Comparison of ENCODE assay signal across 8 cellular contexts in the genomic region with DNA sequence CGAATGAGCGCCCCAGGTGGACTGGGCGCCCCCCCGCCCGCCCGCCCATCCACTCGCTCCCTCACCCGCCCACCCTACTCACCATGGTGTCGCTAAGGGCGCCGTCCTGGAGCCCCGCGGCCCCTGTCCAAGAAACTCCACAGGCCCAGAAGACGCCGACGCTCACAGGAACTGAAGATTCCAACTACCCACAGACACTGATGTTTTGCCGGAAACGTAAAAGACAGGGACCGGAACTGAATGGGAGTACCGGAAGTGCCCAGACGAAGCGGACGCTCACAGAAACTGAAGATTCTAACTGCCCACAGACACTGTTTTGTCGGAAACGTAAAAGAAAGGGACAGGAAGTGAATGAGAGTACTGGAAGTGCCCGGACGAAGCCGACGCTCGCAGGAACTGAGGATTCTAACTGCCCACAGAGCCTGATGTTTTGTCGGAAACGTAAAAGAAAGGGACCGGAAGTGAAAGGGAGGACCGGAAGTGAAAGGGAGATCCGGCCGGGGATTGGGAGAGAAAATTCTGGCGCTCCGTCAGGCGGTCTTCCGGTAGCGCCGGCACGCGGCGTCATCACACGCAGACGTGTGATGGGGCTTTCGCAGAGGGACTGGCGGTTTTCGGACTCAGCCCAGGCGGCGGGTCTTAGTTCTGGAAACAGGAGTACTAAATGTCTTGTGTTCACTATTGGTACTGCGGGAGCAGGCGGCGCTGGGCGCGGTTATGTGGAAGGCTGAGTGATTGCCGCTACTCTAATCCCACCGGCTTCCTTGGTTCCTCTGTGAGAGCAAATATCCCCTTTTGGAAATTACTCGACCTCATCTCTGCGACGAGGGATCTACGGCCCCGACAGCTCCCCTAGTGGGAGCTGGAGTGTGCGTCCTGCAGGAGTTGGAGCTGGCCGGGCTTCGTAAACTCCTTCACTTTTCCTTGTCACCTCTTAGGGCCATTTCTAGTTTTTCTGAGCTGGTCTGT. TPM values are rescaled to one million over a fixed set of nuclear protein-coding genes. Genes with fewer than 3 reads are reported as not detected.
A peak's percentile ranks its signal among the peaks of the same experiment; 100 is the strongest.
DNase-seq lines count a peak whose midpoint lies in the region; ATAC-seq, FAIRE-seq and TF ChIP-seq lines count a peak whose summit lies in the region.

A gene (minus strand): TSS at position 173 of the 969 bp plus-strand sequence. CDS start 88 bp downstream, at position 85.

- peaks cover 92% of the 10 kb centered on the region for H3K36me3 Mint-ChIP-seq in Calu3 (ENCODE audit: insufficient read depth, unreplicated experiment)

- H3K9me3 ChIP-seq in H1 (ENCODE audit: insufficient read depth in 2 of 2, low read depth in 1 of 2, low read length in 1 of 2), result no peaks in the 10 kb centered on the region

- peaks cover 4% of the 10 kb centered on the region; the same call in 1 of the 2 replicates for H3K79me1 ChIP-seq in H1 (ENCODE audit: low read depth, low read length)
- H3K79me1 ChIP-seq in mesendoderm (ENCODE audit: low read length), result peaks cover 6% of the 10 kb centered on the region

- peak within 1 kb of the TSS; percentile 100 for H2AFZ ChIP-seq in H1 (ENCODE audit: low read length)

- H2AK5ac ChIP-seq in H1 (ENCODE audit: low read depth, low read length) (no peak within 1 kb of the TSS), mesendoderm (ENCODE audit: low read length) (no peak within 1 kb of the TSS)

- H4K5ac ChIP-seq in H1 (ENCODE audit: insufficient read length, low read depth, low read length), result peak within 1 kb of the TSS; percentile 99
- peak within 1 kb of the TSS; percentile 76 for H4K5ac ChIP-seq in mesendoderm (ENCODE audit: low read length)

- no peaks in the 10 kb centered on the region for H3K27me3 ChIP-seq in H1 (replicated peaks in 1 of 4; ENCODE audit: control insufficient read depth in 3 of 4, extremely low read depth in 1 of 4, insufficient read depth in 3 of 4, low read length in 3 of 4)
- peaks cover 2% of the 10 kb centered on the region for H3K27me3 ChIP-seq in mesendoderm (ENCODE audit: insufficient read depth, low read length, poor library complexity)

- intact Hi-C loops in Calu3 (cut with micrococcal nuclease; ENCODE audit: unreplicated experiment), result loop anchor here (1.0 kb wide), 2 partner anchors 84 to 88 kb away; a partner anchor contains a TSS

- POLR2A ChIA-PET in H1 (lab: Charles Lee; ENCODE audit: partially characterized antibody), result interaction anchor here (0.6 to 3.7 kb wide), 14 partner anchors 11 to 155 kb away, joined by 3 to 24 read pairs (median 6); a partner anchor contains a TSS

- H3K9ac ChIP-seq in H1 (replicated peaks in 1 of 4; ENCODE audit: extremely low read depth in 1 of 4, low read depth in 3 of 4, low read length in 3 of 4) (peak within 1 kb of the TSS; percentile 88 to 99 (median 98)), mesendoderm (ENCODE audit: low read length) (peak within 1 kb of the TSS; percentile 84)

- H3K27ac ChIP-seq in H1 (ENCODE audit: low read depth, low read length) (peak within 1 kb of the TSS; percentile 100), mesendoderm (ENCODE audit: low read depth, low read length) (peak within 1 kb of the TSS; percentile 94)

- H3K9me3 Mint-ChIP-seq in Calu3 (ENCODE audit: low read depth, unreplicated experiment), result no peaks in the 10 kb centered on the region

- H3K18ac ChIP-seq in H1 (ENCODE audit: extremely low read depth, low read length) (peak within 1 kb of the TSS; percentile 86), mesendoderm (ENCODE audit: low read length) (peak within 1 kb of the TSS; percentile 43)

- H3K23me2 ChIP-seq in H1 (ENCODE audit: low read depth, low read length), result peaks cover 9% of the 10 kb centered on the region

- H4K20me1 ChIP-seq in H1 (replicated peaks in 1 of 2; ENCODE audit: control insufficient read depth in 1 of 2, insufficient read depth in 2 of 2, low read length in 2 of 2), result peaks cover 0 to 1% of the 10 kb centered on the region in 2 experiments

- H4K91ac ChIP-seq in H1 (replicated peaks; ENCODE audit: insufficient read length, low read length), result peak within 1 kb of the TSS; percentile 98

- H2BK15ac ChIP-seq in H1 (ENCODE audit: low read length) (0 out of 2 replicates have a peak within 1 kb of the TSS, but pooled peaks have one; percentile 90), mesendoderm (replicated peaks; ENCODE audit: low read depth) (no peak within 1 kb of the TSS)

- peak within 1 kb of the TSS; percentile 100; the same call in 1 of the 2 replicates for H2BK12ac ChIP-seq in H1 (ENCODE audit: low read depth, low read length)

- H3K4me2 ChIP-seq in H1 (ENCODE audit: insufficient read depth in 1 of 2, low read depth in 2 of 2, low read length in 2 of 2), result peak within 1 kb of the TSS; percentile 73 to 93
- peak within 1 kb of the TSS; percentile 86 for H3K4me2 ChIP-seq in mesendoderm (ENCODE audit: low read length)

- H3K4me3 Mint-ChIP-seq in Calu3 (ENCODE audit: low read depth, unreplicated experiment), result peak within 1 kb of the TSS; percentile 90

- H3K36me3 ChIP-seq in H1 (ENCODE audit: control insufficient read depth in 2 of 4, insufficient read depth in 4 of 4, low read length in 3 of 4) (peaks cover 4 to 11% (median 8%) of the 10 kb centered on the region in 4 experiments; a peak in 7 of 8 replicates), mesendoderm (ENCODE audit: control insufficient read depth, insufficient read depth, low read length) (no peaks in the 10 kb centered on the region)

- H3K27me3 Mint-ChIP-seq in Calu3 (ENCODE audit: unreplicated experiment), result no peaks in the 10 kb centered on the region

- H3K14ac ChIP-seq in H1 (ENCODE audit: insufficient read length), result no peak within 1 kb of the TSS

- H3K4me1 ChIP-seq in H1 (replicated peaks in 1 of 4; ENCODE audit: control insufficient read depth in 3 of 4, insufficient read depth in 4 of 4, low read length in 3 of 4) (peaks cover 0 to 3% (median 1%) of the 10 kb centered on the region in 4 experiments; a peak in 4 of 7 replicates), mesendoderm (ENCODE audit: control insufficient read depth, low read depth, low read length) (no peaks in the 10 kb centered on the region)

- TF ChIP-seq EP300 in H1 (IDR thresholded peaks at IDR 0.05; ENCODE audit: borderline replicate concordance in 1 of 2, low read depth in 2 of 2, low read length in 2 of 2), result no peak

- FAIRE-seq in HTR-8/SVneo (lab: Jason Lieb, UNC) (no peak), H1 (lab: Jason Lieb, UNC) (peak; percentile 45)

- WGBS in H1 (ENCODE audit: extremely low coverage in 1 of 2, insufficient coverage in 1 of 2, insufficient read length in 1 of 2, insufficient replicate concordance in 2 of 2, low coverage in 1 of 2, low lambda C conversion rate in 2 of 2, missing lambda C conversion rate in 1 of 2), 2 experiments, result 1% methylated on average over 67 of the region's 67 CpGs; no CpG with 5 or more reads in 1 of the 2 experiments
- WGBS in mesendoderm (ENCODE audit: extremely low coverage, insufficient coverage, low lambda C conversion rate), result no CpG with 5 or more reads among the region's 67 CpGs

- DNase-seq in Calu3 (peak; percentile 96), HTR-8/SVneo (ENCODE audit: insufficient read length, low spot score) (peak; percentile 94), NOMO-1 treated with DMSO at 0.1 percent for 48 hours (lab: John Stamatoyannopoulos, UW; ENCODE audit: unreplicated experiment) (peak; percentile 99), H1 (ENCODE audit: low read depth in 1 of 2, low spot score in 2 of 2) (peak; percentile 67 to 86), mesendoderm (peak; percentile 98)
- DNase-seq in activated CD8-positive, alpha-beta memory T cell treated with anti-CD3 and anti-CD28 coated beads for 4 hours (ENCODE audit: low read depth in 2 of 2), result peak; percentile 70 to 76
- peak; percentile 64 for DNase-seq in stimulated activated CD8-positive, alpha-beta memory T cell treated with anti-CD3 and anti-CD28 coated beads, Interleukin-15, amount 100 ng/mL, for 1 hour (ENCODE audit: low read depth)

- TF ChIP-seq POLR2A in H1 (IDR thresholded peaks at IDR 0.05; ENCODE audit: control extremely low read depth in 1 of 2, low read depth in 2 of 2, low read length in 2 of 2), result peak; percentile 93 to 97

- H2BK5ac ChIP-seq in H1 (ENCODE audit: low read depth, low read length) (peak within 1 kb of the TSS; percentile 100), mesendoderm (ENCODE audit: low read length) (peak within 1 kb of the TSS; percentile 69)

- H3K4me1 Mint-ChIP-seq in Calu3 (ENCODE audit: low read depth, unreplicated experiment), result peaks cover 35% of the 10 kb centered on the region

- TF ChIP-seq RAD21 in H1 (IDR thresholded peaks at IDR 0.05 in 1 of 2, conservative IDR thresholded peaks at IDR 0.05 in 1 of 2; ENCODE audit: low read depth in 2 of 2, low read length in 2 of 2), result peak; percentile 11 to 43; a peak in 2 of 4 replicates

- H3K56ac ChIP-seq in H1 (replicated peaks; ENCODE audit: insufficient read length, low read depth, low read length) (peak within 1 kb of the TSS; percentile 99), mesendoderm (ENCODE audit: low read length) (peak within 1 kb of the TSS; percentile 94)

- CTCF ChIA-PET in Calu3 (lab: Charles Lee) (interaction anchor here (0.5 to 4.1 kb wide), 13 partner anchors 18 to 191 kb away, joined by 3 to 42 read pairs (median 6); a partner anchor contains a TSS), H1 (lab: Charles Lee; ENCODE audit: partially characterized antibody) (interaction anchor here (0.7 to 2.2 kb wide), 19 partner anchors 10 to 191 kb away, joined by 3 to 10 read pairs (median 4); a partner anchor contains a TSS)

- H2BK120ac ChIP-seq in H1 (replicated peaks; ENCODE audit: low read depth, low read length), result peak within 1 kb of the TSS; percentile 100
- H2BK120ac ChIP-seq in mesendoderm (ENCODE audit: low read depth, low read length), result peak within 1 kb of the TSS; percentile 67

- BruUV-seq in Calu3 (replicated peaks; lab: Mats Ljungman, UMichigan), result TSS peak; percentile 98

- peak within 1 kb of the TSS; percentile 98; the same call in 1 of the 2 replicates for H2BK20ac ChIP-seq in H1 (ENCODE audit: low read length)

- H3K27ac Mint-ChIP-seq in Calu3 (ENCODE audit: unreplicated experiment), result peak within 1 kb of the TSS; percentile 99

- H3K4ac ChIP-seq in H1 (replicated peaks; ENCODE audit: insufficient read length, low read depth, low read length) (peak within 1 kb of the TSS; percentile 95), mesendoderm (ENCODE audit: low read depth, low read length) (peak within 1 kb of the TSS; percentile 90)

- peak within 1 kb of the TSS; percentile 59 to 96 (median 94) for H3K4me3 ChIP-seq in H1 (ENCODE audit: extremely low read depth in 1 of 4, insufficient read depth in 2 of 4, low read depth in 3 of 4, low read length in 4 of 4)
- peak within 1 kb of the TSS; percentile 75 for H3K4me3 ChIP-seq in mesendoderm (ENCODE audit: low read length)

- peak within 1 kb of the TSS; percentile 100 for H4K8ac ChIP-seq in H1 (ENCODE audit: extremely low read depth, insufficient read depth, low read length)
- H4K8ac ChIP-seq in mesendoderm (ENCODE audit: low read depth, low read length), result peak within 1 kb of the TSS; percentile 58

- H3K23ac ChIP-seq in H1 (ENCODE audit: insufficient read length) (no peak within 1 kb of the TSS), mesendoderm (ENCODE audit: low read length) (no peak within 1 kb of the TSS)

- TF ChIP-seq CTCF in Calu3 (IDR thresholded peaks at IDR 0.05; ENCODE audit: unreplicated experiment) (peak; percentile 86), H1 (IDR thresholded peaks at IDR 0.05; ENCODE audit: control extremely low read depth in 1 of 3, insufficient read depth in 1 of 3, low read depth in 1 of 3, low read length in 3 of 3) (peak; percentile 76 to 86 (median 84))

- H3K79me2 ChIP-seq in H1 (ENCODE audit: control insufficient read depth in 1 of 2, insufficient read depth in 2 of 2, low read length in 2 of 2) (peaks cover 5 to 19% of the 10 kb centered on the region in 2 experiments), mesendoderm (ENCODE audit: control insufficient read depth, insufficient read depth, low read length) (peaks cover 13% of the 10 kb centered on the region)

- ATAC-seq in GM21367 (IDR thresholded peaks at IDR 0.05; ENCODE audit: unreplicated experiment), result peak; percentile 64

RNA-seq across cellular contexts. Expression of the gene that starts here (rescaled TPM):
- 63.8 and 77.0 TPM in 2 replicates for total RNA-seq in Calu3 (2022)
- 16.6 and 21.8 TPM in 2 replicates for total RNA-seq in H1 (2021; fragmentation: NEBNext Ultra II Directional; extraction: Animal tissue kit (Norgen Biotek cat#: 25700))
- 27.8 and 38.7 TPM in 2 replicates for polyA plus RNA-seq in H1 (2011; rRNA removed)
- 18.8 TPM for polyA plus RNA-seq in H1 (2011; cell fraction: cytosol; rRNA removed)
- polyA plus RNA-seq in H1 (2011; cell fraction: nucleus; rRNA removed), result 8.4 TPM
- polyA plus RNA-seq in H1 (2012, experiment 1 of 2), result 18.6 to 24.4 TPM (median 21.2 TPM) in 4 replicates
- polyA plus RNA-seq in H1 (2012, experiment 2 of 2), result 7.8 TPM
- 9.6 TPM for polyA plus RNA-seq in H1 (2013, experiment 1 of 2)
- polyA plus RNA-seq in H1 (2013, experiment 2 of 2), result 9.7 TPM
- 4.9 and 9.5 TPM in 2 replicates for polyA minus RNA-seq in H1 (2011; rRNA and poly(A)+ RNA removed)
- 16.7 TPM for polyA minus RNA-seq in H1 (2011; cell fraction: cytosol; rRNA and poly(A)+ RNA removed)
- polyA minus RNA-seq in H1 (2011; cell fraction: nucleus; rRNA and poly(A)+ RNA removed), result 5.3 TPM
- 15.1 TPM for polyA plus RNA-seq in mesendoderm (2013, experiment 1 of 2)
- 15.1 TPM for polyA plus RNA-seq in mesendoderm (2013, experiment 2 of 2)

Comparison
In these comparisons a context has a peak if more than half of its experiments do, and no peak if none do; other contexts are left out.
1. Peak in every context shown above with its lines: DNase-seq, ATAC-seq, H3K4me3 ChIP-seq and H3K27ac ChIP-seq.